13 cellular contexts compared by ENCODE assay signal in the genomic region with DNA sequence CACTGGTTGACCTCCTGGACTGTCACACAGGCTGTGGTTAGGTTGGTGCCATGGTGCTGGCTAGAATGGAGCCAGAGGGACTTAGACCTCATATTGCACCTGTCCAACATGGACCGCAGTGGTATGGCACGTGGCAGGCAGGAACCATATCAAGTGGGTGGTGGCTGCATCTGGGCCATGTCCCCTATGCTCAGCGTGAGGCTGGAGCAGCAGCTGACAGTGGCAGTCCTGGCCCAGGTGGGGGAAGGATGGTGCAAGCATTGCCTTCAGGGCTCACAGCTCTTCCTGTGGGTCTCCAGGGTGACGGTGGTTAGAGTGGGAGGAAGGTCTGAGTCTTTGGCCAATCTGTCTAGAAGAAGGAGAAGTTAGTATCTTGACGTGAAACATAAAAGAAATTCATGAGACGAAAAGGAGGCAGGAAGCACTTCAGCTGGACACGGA. TPM values are rescaled to one million over a fixed set of nuclear protein-coding genes. Genes with fewer than 3 reads are reported as not detected.
DNase-seq lines count a peak whose midpoint lies in the region; ATAC-seq and TF ChIP-seq lines count a peak whose summit lies in the region.
"Had no signal": no experiment of that assay in that cellular context is flagged by ENCODE, and none has a peak within 500 bp of the region (broad histone marks: within the 10 kb centered on the region; RNA-seq: fewer than 3 reads in every experiment).

No MANE protein-coding gene starts in this region.

- no peak for DNase-seq in activated CD4-positive, alpha-beta T cell treated with anti-CD3 and anti-CD28 coated beads for 36 hours
- no peak for DNase-seq in activated CD4-positive, alpha-beta T cell treated with anti-CD3 and anti-CD28 coated beads, Interleukin-2, amount 50 U/mL, for 48 hours
- DNase-seq in NOMO-1 treated with DMSO at 0.1 percent for 48 hours (lab: John Stamatoyannopoulos, UW; ENCODE audit: unreplicated experiment), result peak; percentile 84
- no peak for DNase-seq in activated naive CD8-positive, alpha-beta T cell treated with anti-CD3 and anti-CD28 coated beads, Interleukin-2, amount 50 U/mL, for 24 hours
- DNase-seq in spleen, result peak; percentile 83
- DNase-seq in heart right ventricle, result no peak
- DNase-seq: endodermal cell; NCI-H510A treated with DMSO at 0.1 percent for 48 hours; stimulated activated CD4-positive, alpha-beta T cell treated with anti-CD3 and anti-CD28 coated beads, Interleukin-4, amount 100 ng/mL, for 24 hours; upper lobe of left lung had no signal

- H3K36me3 Mint-ChIP-seq in activated CD4-positive, alpha-beta T cell treated with anti-CD3 and anti-CD28 coated beads for 36 hours (ENCODE audit: low read depth), result peaks cover 47% of the 10 kb centered on the region
- H3K36me3 Mint-ChIP-seq in activated naive CD8-positive, alpha-beta T cell treated with anti-CD3 and anti-CD28 coated beads, Interleukin-2, amount 50 U/mL, for 24 hours (ENCODE audit: low read depth), result peaks cover 12% of the 10 kb centered on the region

- H3K36me3 ChIP-seq in spleen (peaks cover 0 to 14% (median 0%) of the 10 kb centered on the region in 6 donors), heart right ventricle (no peaks in the 10 kb centered on the region)

- no peaks in the 10 kb centered on the region for H3K9me3 ChIP-seq in spleen
- H3K9me3 ChIP-seq in heart right ventricle, result no peaks in the 10 kb centered on the region
- H3K9me3 ChIP-seq: upper lobe of left lung had no signal

- CTCF ChIA-PET in activated CD4-positive, alpha-beta T cell treated with anti-CD3 and anti-CD28 coated beads for 36 hours (lab: Charles Lee), result interaction anchor here (0.5 to 1.6 kb wide), 5 partner anchors 13 to 595 kb away, joined by 3 to 6 read pairs (median 3); no protein-coding TSS in a partner anchor

- H3K27me3 ChIP-seq in spleen (replicated peaks in 1 of 7) (no peaks in the 10 kb centered on the region), heart right ventricle (no peaks in the 10 kb centered on the region)
- H3K27me3 ChIP-seq: upper lobe of left lung had no signal

- H3K4me3 Mint-ChIP-seq in activated CD4-positive, alpha-beta T cell treated with anti-CD3 and anti-CD28 coated beads for 36 hours, result no peak overlapping the region
- peak overlapping the region; percentile 3 for H3K4me3 Mint-ChIP-seq in activated naive CD8-positive, alpha-beta T cell treated with anti-CD3 and anti-CD28 coated beads, Interleukin-2, amount 50 U/mL, for 24 hours
- H3K4me3 Mint-ChIP-seq: endodermal cell had no signal

- no peak for TF ChIP-seq POLR2A in spleen (IDR thresholded peaks at IDR 0.05)

- no peaks in the 10 kb centered on the region for H3K27me3 Mint-ChIP-seq in activated CD4-positive, alpha-beta T cell treated with anti-CD3 and anti-CD28 coated beads for 36 hours
- H3K27me3 Mint-ChIP-seq in activated naive CD8-positive, alpha-beta T cell treated with anti-CD3 and anti-CD28 coated beads, Interleukin-2, amount 50 U/mL, for 24 hours, result no peaks in the 10 kb centered on the region

- POLR2A ChIA-PET in activated CD4-positive, alpha-beta T cell treated with anti-CD3 and anti-CD28 coated beads for 36 hours (lab: Charles Lee), result interaction anchor here (0.6 to 4.1 kb wide), 3 partner anchors 9 to 15 kb away, joined by 3 to 11 read pairs (median 3); no protein-coding TSS in a partner anchor

- ATAC-seq in activated CD4-positive, alpha-beta T cell treated with anti-CD3 and anti-CD28 coated beads for 36 hours, result no peak
- peak; percentile 5 for ATAC-seq in activated naive CD8-positive, alpha-beta T cell treated with anti-CD3 and anti-CD28 coated beads, Interleukin-2, amount 50 U/mL, for 24 hours
- no peak for ATAC-seq in GM21390 (IDR thresholded peaks at IDR 0.05; ENCODE audit: unreplicated experiment)
- no peak for ATAC-seq in GM21786 (IDR thresholded peaks at IDR 0.05; ENCODE audit: unreplicated experiment)
- ATAC-seq in heart right ventricle, result no peak
- ATAC-seq: K562 had no signal

- H3K9me3 Mint-ChIP-seq in activated CD4-positive, alpha-beta T cell treated with anti-CD3 and anti-CD28 coated beads for 36 hours (ENCODE audit: low read depth), result no peaks in the 10 kb centered on the region
- H3K9me3 Mint-ChIP-seq in activated naive CD8-positive, alpha-beta T cell treated with anti-CD3 and anti-CD28 coated beads, Interleukin-2, amount 50 U/mL, for 24 hours, result no peaks in the 10 kb centered on the region
- H3K9me3 Mint-ChIP-seq: endodermal cell had no signal

- H3K27ac ChIP-seq in spleen, result peak overlapping the region in 7 of 8 donors; percentile 1 to 97 (median 58)
- H3K27ac ChIP-seq in heart right ventricle, result peak overlapping the region in 1 of 10 donors; percentile 55

- WGBS in spleen, 5 donors, result 22 to 38% (median 29%) methylated on average over 7 of the region's 7 CpGs
- WGBS in heart right ventricle, 2 donors, result 79 to 86% methylated on average over 7 of the region's 7 CpGs

- TF ChIP-seq CTCF in spleen (IDR thresholded peaks at IDR 0.05 in 8 of 11, conservative IDR thresholded peaks at IDR 0.05 in 3 of 11) (no peak), heart right ventricle (IDR thresholded peaks at IDR 0.05) (no peak)

- H3K4me1 ChIP-seq in spleen (peaks cover 35 to 92% (median 75%) of the 10 kb centered on the region in 6 donors), heart right ventricle (peaks cover 0 to 78% (median 22%) of the 10 kb centered on the region in 9 donors)

- peak overlapping the region; percentile 56 for H3K27ac Mint-ChIP-seq in activated CD4-positive, alpha-beta T cell treated with anti-CD3 and anti-CD28 coated beads for 36 hours
- H3K27ac Mint-ChIP-seq in activated naive CD8-positive, alpha-beta T cell treated with anti-CD3 and anti-CD28 coated beads, Interleukin-2, amount 50 U/mL, for 24 hours, result peak overlapping the region; percentile 4
- H3K27ac Mint-ChIP-seq: endodermal cell had no signal

- intact Hi-C loops in activated CD4-positive, alpha-beta T cell treated with anti-CD3 and anti-CD28 coated beads for 36 hours (cut with DNase I, micrococcal nuclease), result loop anchor here in 1 of 2 experiments (10.0 kb wide), 1 partner anchor 593 kb away; no protein-coding TSS in a partner anchor
- intact Hi-C loops in spleen (cut with DNase I; ENCODE audit: low total_unique reads), result no loop called here
- intact Hi-C loops in heart right ventricle (cut with DNase I), result loop anchor here in 6 of 10 donors (5.0 to 10.0 kb wide), 2 partner anchors 36 to 57 kb away; partner anchors contain the start of gene PFKFB3 (in 1 of the 6)

- peak overlapping the region in 1 of 8 donors; percentile 27 for H3K4me3 ChIP-seq in spleen
- H3K4me3 ChIP-seq in heart right ventricle, result no peak overlapping the region
- H3K4me3 ChIP-seq: K562, upper lobe of left lung had no signal

- H3K4me1 Mint-ChIP-seq in activated CD4-positive, alpha-beta T cell treated with anti-CD3 and anti-CD28 coated beads for 36 hours, result peaks cover 65% of the 10 kb centered on the region
- peaks cover 68% of the 10 kb centered on the region for H3K4me1 Mint-ChIP-seq in activated naive CD8-positive, alpha-beta T cell treated with anti-CD3 and anti-CD28 coated beads, Interleukin-2, amount 50 U/mL, for 24 hours

RNA-seq across cellular contexts. Expression of gene PFKFB3, which starts 54.5 kb away (rescaled TPM):
- total RNA-seq in activated CD4-positive, alpha-beta T cell treated with anti-CD3 and anti-CD28 coated beads for 36 hours, result 100 to 1,000 TPM; 133 to 183 TPM
- 100 to 1,000 TPM in 5 of 7 donors, 10 to 100 TPM in 2; 74.2 to 227 (median 145) TPM for total RNA-seq in spleen
- 10 to 100 TPM in 1 of 3 donors, 1 to 10 TPM in 2; 6.3 to 20.9 (median 8.8) TPM for polyA plus RNA-seq in spleen
- 10 to 100 TPM in 9 of 10 donors, 1 to 10 TPM in 1; 7.6 to 77.3 (median 16.3) TPM for total RNA-seq in heart right ventricle
- 10 to 100 TPM in 1 of 2 donors, 1 to 10 TPM in 1; 5.5 to 10.6 TPM for polyA plus RNA-seq in heart right ventricle

RNA-seq across cellular contexts. Expression of gene RBM17, which starts 59.4 kb away (rescaled TPM):
- 100 to 1,000 TPM; 206 to 246 TPM for total RNA-seq in activated CD4-positive, alpha-beta T cell treated with anti-CD3 and anti-CD28 coated beads for 36 hours
- 100 to 1,000 TPM in 6 of 7 donors, 10 to 100 TPM in 1; 93.2 to 140 (median 120) TPM for total RNA-seq in spleen
- polyA plus RNA-seq in spleen, result 100 to 1,000 TPM in 1 of 3 donors, 10 to 100 TPM in 2; 63.1 to 100 (median 93.5) TPM
- 10 to 100 TPM; 53.4 to 93.2 (median 64.0) TPM for total RNA-seq in heart right ventricle
- polyA plus RNA-seq in heart right ventricle, result 100 to 1,000 TPM in 1 of 2 donors, 10 to 100 TPM in 1; 58.6 to 100 TPM

Comparison
In these comparisons a context has a peak if more than half of its experiments do, and no peak if none do; other contexts are left out.
1. DNase-seq: peak in NOMO-1 treated with DMSO at 0.1 percent for 48 hours (single experiment) and spleen (single experiment); none in activated CD4-positive, alpha-beta T cell treated with anti-CD3 and anti-CD28 coated beads for 36 hours (single experiment), activated CD4-positive, alpha-beta T cell treated with anti-CD3 and anti-CD28 coated beads, Interleukin-2, amount 50 U/mL, for 48 hours (0 of 2), activated naive CD8-positive, alpha-beta T cell treated with anti-CD3 and anti-CD28 coated beads, Interleukin-2, amount 50 U/mL, for 24 hours (single experiment) and heart right ventricle (0 of 2).